In genomic region chr15:77009176-77009575, GRCh38 we compare ENCODE assay signal across 28 cellular contexts. TPM values are rescaled to one million over a fixed set of nuclear protein-coding genes. Genes with fewer than 3 reads are reported as not detected.
A peak's percentile ranks its signal among the peaks of the same experiment; 100 is the strongest.
DNase-seq lines count a peak whose midpoint lies in the region; ATAC-seq, FAIRE-seq and TF ChIP-seq lines count a peak whose summit lies in the region.
"Had no signal": no experiment of that assay in that cellular context is flagged by ENCODE, and none has a peak within 500 bp of the region (broad histone marks: within the 10 kb centered on the region; RNA-seq: fewer than 3 reads in every experiment).

No MANE protein-coding gene starts in this region.

- no peaks in the 10 kb centered on the region for H3K9me3 Mint-ChIP-seq in CD14-positive monocyte
- H3K9me3 Mint-ChIP-seq in CD4-positive, alpha-beta memory T cell = no peaks in the 10 kb centered on the region
- H3K9me3 Mint-ChIP-seq in activated naive CD8-positive, alpha-beta T cell treated with anti-CD3 and anti-CD28 coated beads, Interleukin-2, amount 10 ng/mL, durations not matched to agents 7 days and 5 days = peaks cover 2% of the 10 kb centered on the region
- no peaks in the 10 kb centered on the region for H3K9me3 Mint-ChIP-seq in natural killer cell treated with Interleukin-12 subunit alpha and Interleukin-12 subunit beta and Interleukin-15 and Interleukin-18, amount 100 ng/mL, for 72 hours
- H3K9me3 Mint-ChIP-seq: neural progenitor cell had no signal

- no peak for ATAC-seq in activated naive CD8-positive, alpha-beta T cell treated with anti-CD3 and anti-CD28 coated beads, Interleukin-2, amount 10 ng/mL, durations not matched to agents 7 days and 5 days (ENCODE audit: low read depth)
- no peak for ATAC-seq in natural killer cell treated with Interleukin-12 subunit alpha and Interleukin-12 subunit beta and Interleukin-15 and Interleukin-18, amount 100 ng/mL, for 72 hours
- no peak for ATAC-seq in HG02870 (IDR thresholded peaks at IDR 0.05; ENCODE audit: unreplicated experiment)
- ATAC-seq: lower lobe of right lung, right lobe of liver, SK-N-SH treated with all-trans-retinoic acid at 6 μM for 48 hours, upper lobe of right lung had no signal

- FAIRE-seq in GM19239 (lab: Jason Lieb, UNC) = no peak
- FAIRE-seq: GM12891 had no signal

- TF ChIP-seq CTCF in CD14-positive monocyte (IDR thresholded peaks at IDR 0.05) = no peak

- CTCF ChIA-PET in CD4-positive, alpha-beta memory T cell (lab: Charles Lee; ENCODE audit: partially characterized antibody) = interaction anchor here (0.7 to 3.3 kb wide), 2 partner anchors 15 to 21 kb away, joined by 3 to 10 read pairs; no protein-coding TSS in a partner anchor

- H3K4me1 ChIP-seq in CD4-positive, alpha-beta memory T cell (ENCODE audit: insufficient read depth, low read length) = peaks cover 97% of the 10 kb centered on the region
- H3K4me1 ChIP-seq: breast epithelium, colonic mucosa, neural progenitor cell, right lobe of liver, upper lobe of right lung had no signal

- H3K9me3 ChIP-seq in CD4-positive, alpha-beta memory T cell (ENCODE audit: control insufficient read depth in 1 of 2, low read length in 2 of 2) = no peaks in the 10 kb centered on the region
- H3K9me3 ChIP-seq: breast epithelium, colonic mucosa, lower lobe of right lung, right lobe of liver, suprapubic skin, upper lobe of right lung had no signal

- DNase-seq in CD14-positive monocyte (ENCODE audit: low spot score) (no peak), NCI-H524 (lab: John Stamatoyannopoulos, UW) (no peak), GM19239 (ENCODE audit: insufficient read length, low spot score) (no peak)
- DNase-seq in CD4-positive, alpha-beta memory T cell = no peak
- no peak for DNase-seq in activated naive CD8-positive, alpha-beta T cell treated with anti-CD3 and anti-CD28 coated beads, Interleukin-2, amount 10 ng/mL, durations not matched to agents 7 days and 5 days
- DNase-seq in natural killer cell treated with Interleukin-12 subunit alpha and Interleukin-12 subunit beta and Interleukin-15 and Interleukin-18, amount 100 ng/mL, for 72 hours (ENCODE audit: low spot score) = no peak
- DNase-seq: activated gamma-delta T cell treated with Interleukin-2 at 50 U/mL for 16 hours; colonic mucosa; GOT3; head of caudate nucleus; lower lobe of right lung; NCI-H1436; NCI-H2081 treated with DMSO at 0.1 percent for 48 hours; NCI-H82; stimulated activated CD4-positive, alpha-beta T cell treated with anti-CD3 and anti-CD28 coated beads, Interleukin-12 subunit alpha, Interleukin-12 subunit beta, amount 100 ng/mL, for 4 hours; stimulated activated CD4-positive, alpha-beta T cell treated with anti-CD3 and anti-CD28 coated beads, Interleukin-4, amount 100 ng/mL, for 1 hour; T-helper 9 cell; upper lobe of right lung had no signal

- no peak overlapping the region for H3K4me3 Mint-ChIP-seq in CD14-positive monocyte
- H3K4me3 Mint-ChIP-seq in CD4-positive, alpha-beta memory T cell = peak overlapping the region in 2 of 8 donors; percentile 35 to 41
- H3K4me3 Mint-ChIP-seq in activated naive CD8-positive, alpha-beta T cell treated with anti-CD3 and anti-CD28 coated beads, Interleukin-2, amount 10 ng/mL, durations not matched to agents 7 days and 5 days = no peak overlapping the region
- H3K4me3 Mint-ChIP-seq in natural killer cell treated with Interleukin-12 subunit alpha and Interleukin-12 subunit beta and Interleukin-15 and Interleukin-18, amount 100 ng/mL, for 72 hours = no peak overlapping the region
- H3K4me3 Mint-ChIP-seq: neural progenitor cell had no signal

- H3K4me1 Mint-ChIP-seq in CD14-positive monocyte = peaks cover 84% of the 10 kb centered on the region
- H3K4me1 Mint-ChIP-seq in CD4-positive, alpha-beta memory T cell = peaks cover 62 to 95% (median 79%) of the 10 kb centered on the region in 4 donors
- peaks cover 74% of the 10 kb centered on the region for H3K4me1 Mint-ChIP-seq in activated naive CD8-positive, alpha-beta T cell treated with anti-CD3 and anti-CD28 coated beads, Interleukin-2, amount 10 ng/mL, durations not matched to agents 7 days and 5 days
- H3K4me1 Mint-ChIP-seq in natural killer cell treated with Interleukin-12 subunit alpha and Interleukin-12 subunit beta and Interleukin-15 and Interleukin-18, amount 100 ng/mL, for 72 hours (ENCODE audit: low read depth in 2 of 2) = peaks cover 59 to 73% of the 10 kb centered on the region in 2 donors
- H3K4me1 Mint-ChIP-seq: neural progenitor cell had no signal

- intact Hi-C loops in CD14-positive monocyte (cut with micrococcal nuclease) = no loop called here
- intact Hi-C loops in CD4-positive, alpha-beta memory T cell (cut with micrococcal nuclease) = no loop called here

- peaks cover 32 to 71% of the 10 kb centered on the region in 2 donors for H3K36me3 Mint-ChIP-seq in CD14-positive monocyte
- peaks cover 7 to 57% of the 10 kb centered on the region in 2 donors for H3K36me3 Mint-ChIP-seq in CD4-positive, alpha-beta memory T cell
- peaks cover 55% of the 10 kb centered on the region for H3K36me3 Mint-ChIP-seq in activated naive CD8-positive, alpha-beta T cell treated with anti-CD3 and anti-CD28 coated beads, Interleukin-2, amount 10 ng/mL, durations not matched to agents 7 days and 5 days
- H3K36me3 Mint-ChIP-seq in natural killer cell treated with Interleukin-12 subunit alpha and Interleukin-12 subunit beta and Interleukin-15 and Interleukin-18, amount 100 ng/mL, for 72 hours = peaks cover 5% of the 10 kb centered on the region
- H3K36me3 Mint-ChIP-seq: neural progenitor cell had no signal

- peaks cover 0 to 2% (median 0%) of the 10 kb centered on the region in 3 donors for H3K27me3 Mint-ChIP-seq in CD14-positive monocyte (ENCODE audit: low read depth in 3 of 3)
- peaks cover 0 to 2% of the 10 kb centered on the region in 2 donors for H3K27me3 Mint-ChIP-seq in CD4-positive, alpha-beta memory T cell
- no peaks in the 10 kb centered on the region for H3K27me3 Mint-ChIP-seq in activated naive CD8-positive, alpha-beta T cell treated with anti-CD3 and anti-CD28 coated beads, Interleukin-2, amount 10 ng/mL, durations not matched to agents 7 days and 5 days
- no peaks in the 10 kb centered on the region for H3K27me3 Mint-ChIP-seq in natural killer cell treated with Interleukin-12 subunit alpha and Interleukin-12 subunit beta and Interleukin-15 and Interleukin-18, amount 100 ng/mL, for 72 hours

- POLR2A ChIA-PET in CD4-positive, alpha-beta memory T cell (lab: Charles Lee; ENCODE audit: partially characterized antibody) = interaction anchor here (1.9 to 17.8 kb wide), 2 partner anchors 12 to 78 kb away, joined by 6 to 472 read pairs; partner anchors contain the start of genes PSTPIP1 and RCN2
- POLR2A ChIA-PET in activated naive CD8-positive, alpha-beta T cell treated with anti-CD3 and anti-CD28 coated beads, Interleukin-2, amount 10 ng/mL, durations not matched to agents 7 days and 5 days (lab: Charles Lee) = interaction anchor here (4.5 kb wide), 1 partner anchor 14 kb away, joined by 22 read pairs; the partner anchor contains the start of gene PSTPIP1

- no peak overlapping the region for H3K4me3 ChIP-seq in CD4-positive, alpha-beta memory T cell (ENCODE audit: low read length in 2 of 2)
- H3K4me3 ChIP-seq: breast epithelium, colonic mucosa, lower lobe of right lung, neural progenitor cell, right lobe of liver, suprapubic skin, upper lobe of right lung had no signal

- H3K27ac ChIP-seq in CD4-positive, alpha-beta memory T cell (ENCODE audit: low read depth, low read length) = peak overlapping the region; percentile 18
- H3K27ac ChIP-seq: breast epithelium, colonic mucosa, lower lobe of right lung, neural progenitor cell, right lobe of liver, RWPE1, suprapubic skin, upper lobe of right lung had no signal

- H3K27me3 ChIP-seq in CD4-positive, alpha-beta memory T cell (ENCODE audit: insufficient read depth, low read length) = no peaks in the 10 kb centered on the region
- H3K27me3 ChIP-seq: breast epithelium, colonic mucosa, neural progenitor cell, right lobe of liver, suprapubic skin, upper lobe of right lung had no signal

- peaks cover 15% of the 10 kb centered on the region for H3K36me3 ChIP-seq in CD4-positive, alpha-beta memory T cell (ENCODE audit: insufficient read depth, low read length)
- H3K36me3 ChIP-seq: breast epithelium, colonic mucosa, lower lobe of right lung, neural progenitor cell, right lobe of liver, suprapubic skin, upper lobe of right lung had no signal

- peak overlapping the region in 5 of 7 donors; percentile 59 to 90 (median 80) for H3K27ac Mint-ChIP-seq in CD14-positive monocyte
- H3K27ac Mint-ChIP-seq in CD4-positive, alpha-beta memory T cell = peak overlapping the region; percentile 14 to 100 (median 82)
- H3K27ac Mint-ChIP-seq in activated naive CD8-positive, alpha-beta T cell treated with anti-CD3 and anti-CD28 coated beads, Interleukin-2, amount 10 ng/mL, durations not matched to agents 7 days and 5 days = peak overlapping the region; percentile 91
- peak overlapping the region; percentile 23 to 99 for H3K27ac Mint-ChIP-seq in natural killer cell treated with Interleukin-12 subunit alpha and Interleukin-12 subunit beta and Interleukin-15 and Interleukin-18, amount 100 ng/mL, for 72 hours
- H3K27ac Mint-ChIP-seq: neural progenitor cell had no signal

RNA-seq across cellular contexts. Expression of gene PSTPIP1, which starts 14.2 kb away (rescaled TPM):
- 10 to 100 TPM; 85.9 to 86.8 TPM for polyA plus RNA-seq in CD14-positive monocyte
- 100 to 1,000 TPM; 225 to 233 TPM for total RNA-seq in CD4-positive, alpha-beta memory T cell
- 10 to 100 TPM; 62.4 to 63.3 TPM for polyA plus RNA-seq in CD4-positive, alpha-beta memory T cell
- 100 to 1,000 TPM; 238 to 241 TPM for total RNA-seq in activated naive CD8-positive, alpha-beta T cell treated with anti-CD3 and anti-CD28 coated beads, Interleukin-2, amount 10 ng/mL, durations not matched to agents 7 days and 5 days
- total RNA-seq in natural killer cell treated with Interleukin-12 subunit alpha and Interleukin-12 subunit beta and Interleukin-15 and Interleukin-18, amount 100 ng/mL, for 72 hours = 100 to 1,000 TPM; 161 to 167 TPM
- total RNA-seq: fibroblast of villous mesenchyme, kidney epithelial cell had no signal
